Comparison of ENCODE assay signal across 17 cellular contexts in the genomic region with DNA sequence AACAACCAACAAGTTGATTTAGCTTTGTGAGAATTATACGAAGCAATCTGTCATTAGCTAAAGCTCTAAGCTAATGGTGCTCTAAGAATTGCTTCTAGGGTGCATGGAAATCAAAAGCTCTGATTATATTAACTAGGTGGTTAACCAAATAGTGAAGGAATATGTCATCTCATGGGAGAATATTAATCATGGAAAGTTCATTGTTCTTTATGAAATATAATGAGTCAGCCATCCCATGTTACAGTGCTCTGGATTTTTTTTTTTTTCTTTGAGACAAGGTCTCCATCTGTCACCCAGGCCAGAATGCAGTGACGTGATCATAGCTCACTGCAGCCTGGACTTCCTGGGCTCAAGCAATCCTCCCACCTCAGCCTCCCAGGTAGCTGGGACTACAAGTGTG. TPM values are rescaled to one million over a fixed set of nuclear protein-coding genes. Genes with fewer than 3 reads are reported as not detected.
"Had no signal": no experiment of that assay in that cellular context is flagged by ENCODE, and none has a peak within 500 bp of the region (broad histone marks: within the 10 kb centered on the region; RNA-seq: fewer than 3 reads in every experiment).

No MANE protein-coding gene starts in this region.

- H3K27me3 Mint-ChIP-seq: activated CD8-positive, alpha-beta memory T cell treated with anti-CD3 and anti-CD28 coated beads, Interleukin-2, amount 10 ng/mL, durations not matched to agents 7 days and 5 days; naive B cell had no signal

- H3K4me2 ChIP-seq: smooth muscle cell had no signal

- H3K9me3 ChIP-seq: right atrium auricular region, tibial artery, vagina had no signal

- H3K27me3 ChIP-seq: right atrium auricular region, tibial artery, vagina had no signal

- ATAC-seq: activated CD8-positive, alpha-beta memory T cell treated with anti-CD3 and anti-CD28 coated beads, Interleukin-2, amount 10 ng/mL, durations not matched to agents 7 days and 5 days; activated naive CD4-positive, alpha-beta T cell treated with anti-CD3 and anti-CD28 coated beads, Interleukin-2, amount 50 U/mL, for 72 hours; activated T-cell treated with anti-CD3 and anti-CD28 coated beads, Interleukin-2, amount 50 U/mL, for 4 hours; left cardiac atrium; stimulated activated effector memory CD8-positive, alpha-beta T cell treated with anti-CD3 and anti-CD28 coated beads, Interleukin-12 subunit alpha, Interleukin-12 subunit beta, amount 100 ng/mL, for 72 hours had no signal

- H3K4me3 ChIP-seq: lung, right atrium auricular region, smooth muscle cell, tibial artery, vagina had no signal

- DNase-seq: activated CD4-positive, alpha-beta T cell treated with anti-CD3 and anti-CD28 coated beads for 1 hour; activated CD4-positive, alpha-beta T cell treated with anti-CD3 and anti-CD28 coated beads, Interleukin-2, amount 50 U/mL, for 48 hours; activated CD8-positive, alpha-beta memory T cell treated with anti-CD3 and anti-CD28 coated beads, Interleukin-2, amount 10 ng/mL, durations not matched to agents 7 days and 5 days; activated effector memory CD4-positive, alpha-beta T cell treated with anti-CD3 and anti-CD28 coated beads, Interleukin-2, amount 50 U/mL, for 16 hours; activated T-cell treated with anti-CD3 and anti-CD28 coated beads, Interleukin-2, amount 50 U/mL, for 4 hours; hypothalamus; left cardiac atrium; naive B cell; T1000; tibial artery had no signal

- H3K27ac Mint-ChIP-seq: activated CD8-positive, alpha-beta memory T cell treated with anti-CD3 and anti-CD28 coated beads, Interleukin-2, amount 10 ng/mL, durations not matched to agents 7 days and 5 days; activated naive CD4-positive, alpha-beta T cell treated with anti-CD3 and anti-CD28 coated beads, Interleukin-2, amount 50 U/mL, for 72 hours; naive B cell; stimulated activated effector memory CD8-positive, alpha-beta T cell treated with anti-CD3 and anti-CD28 coated beads, Interleukin-12 subunit alpha, Interleukin-12 subunit beta, amount 100 ng/mL, for 72 hours had no signal

- H3K36me3 ChIP-seq: right atrium auricular region, tibial artery, vagina had no signal

- H3K27ac ChIP-seq: right atrium auricular region, tibial artery, vagina had no signal

- H3K4me1 ChIP-seq: right atrium auricular region, tibial artery, vagina had no signal

- H3K9me3 Mint-ChIP-seq: activated naive CD4-positive, alpha-beta T cell treated with anti-CD3 and anti-CD28 coated beads, Interleukin-2, amount 50 U/mL, for 72 hours; naive B cell had no signal

- H3K4me1 Mint-ChIP-seq: activated CD8-positive, alpha-beta memory T cell treated with anti-CD3 and anti-CD28 coated beads, Interleukin-2, amount 10 ng/mL, durations not matched to agents 7 days and 5 days; naive B cell; stimulated activated effector memory CD8-positive, alpha-beta T cell treated with anti-CD3 and anti-CD28 coated beads, Interleukin-12 subunit alpha, Interleukin-12 subunit beta, amount 100 ng/mL, for 72 hours had no signal

- H3K36me3 Mint-ChIP-seq: activated CD8-positive, alpha-beta memory T cell treated with anti-CD3 and anti-CD28 coated beads, Interleukin-2, amount 10 ng/mL, durations not matched to agents 7 days and 5 days; activated naive CD4-positive, alpha-beta T cell treated with anti-CD3 and anti-CD28 coated beads, Interleukin-2, amount 50 U/mL, for 72 hours; naive B cell; stimulated activated effector memory CD8-positive, alpha-beta T cell treated with anti-CD3 and anti-CD28 coated beads, Interleukin-12 subunit alpha, Interleukin-12 subunit beta, amount 100 ng/mL, for 72 hours had no signal

- H3K4me3 Mint-ChIP-seq: activated CD8-positive, alpha-beta memory T cell treated with anti-CD3 and anti-CD28 coated beads, Interleukin-2, amount 10 ng/mL, durations not matched to agents 7 days and 5 days; activated T-cell treated with anti-CD3 and anti-CD28 coated beads, Interleukin-2, amount 50 U/mL, for 4 hours; naive B cell; stimulated activated effector memory CD8-positive, alpha-beta T cell treated with anti-CD3 and anti-CD28 coated beads, Interleukin-12 subunit alpha, Interleukin-12 subunit beta, amount 100 ng/mL, for 72 hours had no signal

RNA-seq across cellular contexts. Expression of a gene that starts 10.5 kb away (rescaled TPM):
- total RNA-seq: activated CD8-positive, alpha-beta memory T cell treated with anti-CD3 and anti-CD28 coated beads, Interleukin-2, amount 10 ng/mL, durations not matched to agents 7 days and 5 days; activated naive CD4-positive, alpha-beta T cell treated with anti-CD3 and anti-CD28 coated beads, Interleukin-2, amount 50 U/mL, for 72 hours; activated T-cell treated with anti-CD3 and anti-CD28 coated beads, Interleukin-2, amount 50 U/mL, for 4 hours; glomerular endothelial cell; left cardiac atrium; lung; right atrium auricular region; smooth muscle cell; vagina had no signal
- polyA plus RNA-seq: lung, smooth muscle cell had no signal
